Comparison of ENCODE assay signal across 7 cellular contexts in the genomic region with DNA sequence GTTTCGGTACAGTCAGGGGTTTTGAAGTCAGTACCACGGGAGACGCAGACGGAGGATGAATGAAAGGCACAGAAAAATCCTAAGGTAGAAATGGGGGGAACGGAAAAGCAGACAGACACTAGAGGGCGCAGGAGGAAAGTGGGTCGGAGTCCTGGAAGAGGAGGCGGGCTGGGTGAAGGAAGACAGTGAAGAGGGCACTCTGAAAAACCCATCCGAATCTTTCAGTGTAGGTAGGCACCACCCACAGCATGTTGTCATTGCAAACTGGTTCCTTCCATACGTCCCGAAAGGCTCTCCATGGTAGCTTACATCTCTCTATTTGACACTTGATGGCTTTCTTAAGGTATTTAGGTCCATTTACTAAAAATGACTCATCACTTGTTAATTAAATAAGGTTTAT. TPM values are rescaled to one million over a fixed set of nuclear protein-coding genes. Genes with fewer than 3 reads are reported as not detected.
A peak's percentile ranks its signal among the peaks of the same experiment; 100 is the strongest.
DNase-seq lines count a peak whose midpoint lies in the region; ATAC-seq, FAIRE-seq and TF ChIP-seq lines count a peak whose summit lies in the region.

No MANE protein-coding gene starts in this region.

- FAIRE-seq in GM12891 (lab: Jason Lieb, UNC): peak; percentile 92

- TF ChIP-seq POLR2A in GM12891 (IDR thresholded peaks at IDR 0.05; ENCODE audit: low read depth, low read length): no peak

- peak overlapping the region; percentile 70 for H3K4me3 Mint-ChIP-seq in T-helper 2 cell treated with Interferon-gamma antibody and Interleukin-4, amounts not matched to agents 5 μg/mL and 100 μg/mL, for 36 hours

- peaks cover 7% of the 10 kb centered on the region for H3K27me3 Mint-ChIP-seq in T-helper 2 cell treated with Interferon-gamma antibody and Interleukin-4, amounts not matched to agents 5 μg/mL and 100 μg/mL, for 36 hours (ENCODE audit: low read depth)

- peaks cover 5% of the 10 kb centered on the region for H3K36me3 Mint-ChIP-seq in T-helper 2 cell treated with Interferon-gamma antibody and Interleukin-4, amounts not matched to agents 5 μg/mL and 100 μg/mL, for 36 hours (ENCODE audit: low read depth)

- ATAC-seq in HG02642 (IDR thresholded peaks at IDR 0.05; ENCODE audit: poor library complexity, unreplicated experiment): peak; percentile 69

- H3K27ac Mint-ChIP-seq in T-helper 2 cell treated with Interferon-gamma antibody and Interleukin-4, amounts not matched to agents 5 μg/mL and 100 μg/mL, for 36 hours: peak overlapping the region; percentile 59

- peaks cover 7% of the 10 kb centered on the region for H3K4me1 Mint-ChIP-seq in T-helper 2 cell treated with Interferon-gamma antibody and Interleukin-4, amounts not matched to agents 5 μg/mL and 100 μg/mL, for 36 hours (ENCODE audit: low read depth)

- DNase-seq in GM12891 (ENCODE audit: insufficient read length, low spot score) (peak; percentile 45), NCI-H1694 (lab: John Stamatoyannopoulos, UW) (peak; percentile 34), anterior cingulate cortex (lab: John Stamatoyannopoulos, UW) (peak in 33 of 58 donors; percentile 4 to 66 (median 28)), iPS-NIHi7 (ENCODE audit: extremely low spot score) (peak; percentile 82)
- peak; percentile 59 for DNase-seq in T-helper 2 cell treated with Interferon-gamma antibody and Interleukin-4, amounts not matched to agents 5 μg/mL and 100 μg/mL, for 36 hours (ENCODE audit: low spot score)
- DNase-seq in stimulated activated CD4-positive, alpha-beta T cell treated with anti-CD3 and anti-CD28 coated beads, Interleukin-15, amount 100 ng/mL, for 48 hours (ENCODE audit: low read depth in 2 of 2): peak; percentile 38 to 70

- H3K9me3 Mint-ChIP-seq in T-helper 2 cell treated with Interferon-gamma antibody and Interleukin-4, amounts not matched to agents 5 μg/mL and 100 μg/mL, for 36 hours: no peaks in the 10 kb centered on the region

TF ChIP-seq in GM12891, 5 proteins besides CTCF, POLR2A, EP300 and RAD21:
- TF ChIP-seq POLR2AphosphoS5 (IDR thresholded peaks at IDR 0.05; ENCODE audit: low read depth, low read length) (no peak), PAX5 (IDR thresholded peaks at IDR 0.05; ENCODE audit: insufficient read depth, low read length, severe bottlenecking) (no peak), TAF1 (IDR thresholded peaks at IDR 0.05; ENCODE audit: low read depth, low read length) (no peak), SPI1 (IDR thresholded peaks at IDR 0.05; ENCODE audit: low read depth, low read length) (no peak), POU2F2 (IDR thresholded peaks at IDR 0.05; ENCODE audit: low read depth, low read length) (no peak)
TF ChIP-seq in GM12891: peak in this region for 0.

RNA-seq across cellular contexts. Expression of a gene that starts 18.5 kb away (rescaled TPM):
- polyA plus RNA-seq in GM12891 (2012; ENCODE audit: low read depth, missing spikeins): 2.4 TPM

Comparison
In these comparisons a context has a peak if more than half of its experiments do, and no peak if none do; other contexts are left out.
1. Peak in every context shown above with its lines: DNase-seq and ATAC-seq.
2. DNase-seq: peak in every context shown above with its lines; median percentile 82 in iPS-NIHi7; 59 in T-helper 2 cell treated with Interferon-gamma antibody and Interleukin-4, amounts not matched to agents 5 μg/mL and 100 μg/mL, for 36 hours; 54 in stimulated activated CD4-positive, alpha-beta T cell treated with anti-CD3 and anti-CD28 coated beads, Interleukin-15, amount 100 ng/mL, for 48 hours; 45 in GM12891; 34 in NCI-H1694; 28 in anterior cingulate cortex.